8 cellular contexts compared by ENCODE assay signal in genomic region chr10:110803239-110803593, GRCh38.
DNase-seq lines count a peak whose midpoint lies in the region; ATAC-seq lines count a peak whose summit lies in the region.

No MANE protein-coding gene starts in this region.

- no peak overlapping the region for H3K4me3 ChIP-seq in CD8-positive, alpha-beta memory T cell (ENCODE audit: low read length)
- H3K4me3 ChIP-seq in H7 (ENCODE audit: insufficient read depth, low read depth, low read length): no peak overlapping the region

- peaks cover 35 to 44% (median 35%) of the 10 kb centered on the region in 3 donors for H3K4me1 Mint-ChIP-seq in CD8-positive, alpha-beta memory T cell

- CTCF ChIA-PET in CD8-positive, alpha-beta memory T cell (lab: Charles Lee): interaction anchor here (0.9 to 4.4 kb wide), 23 partner anchors 8 to 107 kb away, joined by 3 to 50 read pairs (median 5); partner anchors contain the start of gene PDCD4

- peaks cover 36% of the 10 kb centered on the region for H3K4me1 ChIP-seq in CD8-positive, alpha-beta memory T cell (ENCODE audit: insufficient read depth, low read length)

- no peaks in the 10 kb centered on the region for H3K27me3 ChIP-seq in CD8-positive, alpha-beta memory T cell (ENCODE audit: insufficient read depth, low read length, poor library complexity, severe bottlenecking)
- no peaks in the 10 kb centered on the region for H3K27me3 ChIP-seq in H7 (ENCODE audit: control insufficient read depth, insufficient read depth, low read length)

- POLR2A ChIA-PET in CD8-positive, alpha-beta memory T cell (lab: Charles Lee): interaction anchor here (0.7 to 2.0 kb wide), 7 partner anchors 55 to 193 kb away, joined by 3 to 6 read pairs (median 4); partner anchors contain the start of genes BBIP1, PDCD4 and SHOC2

- no peaks in the 10 kb centered on the region for H3K36me3 ChIP-seq in CD8-positive, alpha-beta memory T cell (ENCODE audit: insufficient read depth, low read length)
- no peaks in the 10 kb centered on the region for H3K36me3 ChIP-seq in H7 (replicated peaks; ENCODE audit: control insufficient read depth, insufficient read depth, low read length)

- DNase-seq in CD8-positive, alpha-beta memory T cell: no peak
- DNase-seq in germinal center (ENCODE audit: low spot score): peak; percentile 25
- no peak for DNase-seq in DMS53 treated with DMSO at 0.1 percent for 48 hours (lab: John Stamatoyannopoulos, UW; ENCODE audit: unreplicated experiment)
- no peak for DNase-seq in H7
- no peak for DNase-seq in GDM1 (lab: John Stamatoyannopoulos, UW)

- H3K27ac ChIP-seq in CD8-positive, alpha-beta memory T cell (ENCODE audit: low read depth, low read length): no peak overlapping the region

- no peaks in the 10 kb centered on the region for H3K9me3 Mint-ChIP-seq in CD8-positive, alpha-beta memory T cell

- H3K9me3 ChIP-seq in CD8-positive, alpha-beta memory T cell (ENCODE audit: low read length): no peaks in the 10 kb centered on the region

- H3K36me3 Mint-ChIP-seq in CD8-positive, alpha-beta memory T cell: peaks cover 0 to 3% (median 0%) of the 10 kb centered on the region in 3 donors

- peak overlapping the region in 7 of 8 donors; percentile 68 to 94 (median 83) for H3K27ac Mint-ChIP-seq in CD8-positive, alpha-beta memory T cell

- peak overlapping the region in 3 of 7 donors; percentile 29 to 78 (median 76) for H3K4me3 Mint-ChIP-seq in CD8-positive, alpha-beta memory T cell

- peak; percentile 51 for ATAC-seq in GM19468 (IDR thresholded peaks at IDR 0.05; ENCODE audit: extremely low read depth, unreplicated experiment)
- ATAC-seq in HG03469 (IDR thresholded peaks at IDR 0.05; ENCODE audit: unreplicated experiment): peak; percentile 35
- no peak for ATAC-seq in GM18519 (IDR thresholded peaks at IDR 0.05; ENCODE audit: low FRiP score, unreplicated experiment)

- no peaks in the 10 kb centered on the region for H3K27me3 Mint-ChIP-seq in CD8-positive, alpha-beta memory T cell
